Comparison of ENCODE assay signal across 16 cellular contexts in the genomic region with DNA sequence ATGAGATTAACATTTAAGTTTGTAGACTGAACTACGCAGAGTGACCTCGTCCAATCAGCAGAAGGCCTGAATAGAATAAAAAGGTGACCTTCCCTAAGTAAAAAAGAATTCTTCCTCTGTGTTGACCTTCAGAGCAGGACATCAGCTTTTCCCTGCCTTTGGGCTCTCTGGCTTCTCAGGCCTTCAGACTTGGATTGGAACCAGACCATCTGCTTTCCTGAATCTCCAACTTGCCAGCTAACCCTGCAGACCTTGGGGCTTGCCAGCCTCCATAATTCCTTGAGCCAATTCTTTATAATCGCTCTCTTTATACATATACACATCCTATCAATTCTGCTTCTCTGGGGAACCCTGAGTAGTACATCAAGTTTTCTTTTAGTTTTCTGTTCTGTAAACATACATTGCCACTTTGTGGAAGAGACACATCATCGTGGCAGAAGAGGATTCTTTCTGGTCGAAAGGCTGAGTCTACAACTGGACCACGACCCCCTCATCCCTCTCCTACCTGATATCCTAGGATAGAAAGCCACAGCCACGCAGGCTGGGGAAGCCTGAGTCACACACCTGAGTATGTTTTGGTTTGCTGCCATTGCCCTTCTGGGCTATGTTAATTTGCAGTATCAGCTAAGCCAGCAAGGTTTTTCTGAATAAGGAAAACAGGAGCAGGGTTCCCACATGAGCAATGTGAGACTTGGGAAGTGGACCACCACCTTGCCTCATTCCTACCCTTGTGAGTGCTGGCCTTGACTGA.
DNase-seq lines count a peak whose midpoint lies in the region; ATAC-seq and FAIRE-seq lines count a peak whose summit lies in the region.
"Had no signal": no experiment of that assay in that cellular context is flagged by ENCODE, and none has a peak within 500 bp of the region (broad histone marks: within the 10 kb centered on the region; RNA-seq: fewer than 3 reads in every experiment).

No MANE protein-coding gene starts in this region.

- in situ Hi-C loops in G401 (cut with HindIII; ENCODE audit: low sequenced_read_pairs): no loop called here

- no peaks in the 10 kb centered on the region for H3K36me3 ChIP-seq in CD4-positive, alpha-beta memory T cell (ENCODE audit: insufficient read depth, low read length)

- no peak overlapping the region for H3K27ac ChIP-seq in CD4-positive, alpha-beta memory T cell (ENCODE audit: low read depth, low read length)
- H3K27ac ChIP-seq: A549 had no signal

- ATAC-seq in HG02885 (IDR thresholded peaks at IDR 0.05; ENCODE audit: poor library complexity, unreplicated experiment): no peak
- ATAC-seq: A549, GM12878, GM23338, HepG2 had no signal

- no peaks in the 10 kb centered on the region for H3K27me3 Mint-ChIP-seq in CD4-positive, alpha-beta memory T cell
- H3K27me3 Mint-ChIP-seq: CD8-positive, alpha-beta memory T cell had no signal

- H3K4me1 ChIP-seq in CD4-positive, alpha-beta memory T cell (ENCODE audit: insufficient read depth, low read length): no peaks in the 10 kb centered on the region
- H3K4me1 ChIP-seq: A549, Caco-2 had no signal

- intact Hi-C loops in CD4-positive, alpha-beta memory T cell (cut with micrococcal nuclease): no loop called here

- H3K27me3 ChIP-seq in CD4-positive, alpha-beta memory T cell (ENCODE audit: insufficient read depth, low read length): no peaks in the 10 kb centered on the region

- H3K4me3 Mint-ChIP-seq in CD4-positive, alpha-beta memory T cell: peak overlapping the region in 1 of 8 donors; percentile 18
- H3K4me3 Mint-ChIP-seq: CD14-positive monocyte; CD8-positive, alpha-beta memory T cell; GM23338 had no signal

- POLR2A ChIA-PET in CD4-positive, alpha-beta memory T cell (lab: Charles Lee; ENCODE audit: partially characterized antibody): no interaction called here

- no peak for FAIRE-seq in RCC 7860 (lab: Jason Lieb, UNC)
- FAIRE-seq: A549, GM12878, HepG2 had no signal

- no peak overlapping the region for H3K27ac Mint-ChIP-seq in CD4-positive, alpha-beta memory T cell
- H3K27ac Mint-ChIP-seq: CD14-positive monocyte; CD8-positive, alpha-beta memory T cell; GM23338 had no signal

- CTCF ChIA-PET in CD4-positive, alpha-beta memory T cell (lab: Charles Lee; ENCODE audit: partially characterized antibody): no interaction called here

- no peak overlapping the region for H3K4me3 ChIP-seq in CD4-positive, alpha-beta memory T cell (ENCODE audit: low read length in 2 of 2)
- H3K4me3 ChIP-seq: A549, GM12878, GM23338 had no signal

- no peaks in the 10 kb centered on the region for H3K4me1 Mint-ChIP-seq in CD4-positive, alpha-beta memory T cell
- H3K4me1 Mint-ChIP-seq: CD14-positive monocyte; CD8-positive, alpha-beta memory T cell; GM23338 had no signal

- H3K9me3 Mint-ChIP-seq in CD4-positive, alpha-beta memory T cell: peaks cover 2 to 17% (median 8%) of the 10 kb centered on the region in 8 donors
- H3K9me3 Mint-ChIP-seq: GM23338 had no signal

- H3K9me3 ChIP-seq in CD4-positive, alpha-beta memory T cell (ENCODE audit: control insufficient read depth in 1 of 2, low read length in 2 of 2): no peaks in the 10 kb centered on the region
- H3K9me3 ChIP-seq: A549, Caco-2 had no signal

- no peaks in the 10 kb centered on the region for H3K36me3 Mint-ChIP-seq in CD4-positive, alpha-beta memory T cell
- H3K36me3 Mint-ChIP-seq: CD14-positive monocyte; CD8-positive, alpha-beta memory T cell had no signal

- DNase-seq in G401 (ENCODE audit: low spot score) (peak; percentile 83), NCI-H446 (lab: John Stamatoyannopoulos, UW) (peak; percentile 38 to 73), cerebellar cortex (ENCODE audit: low spot score) (peak; percentile 79), kidney tubule cell (ENCODE audit: low spot score) (peak; percentile 38), NCI-H2029 treated with DMSO at 0.1 percent for 48 hours (lab: John Stamatoyannopoulos, UW) (no peak), RCC 7860 (ENCODE audit: low spot score) (no peak)
- DNase-seq in CD4-positive, alpha-beta memory T cell: no peak
- DNase-seq: Caco-2; CD8-positive, alpha-beta memory T cell; H7 had no signal

Comparison
In these comparisons a context has a peak if more than half of its experiments do, and no peak if none do; other contexts are left out.
1. DNase-seq: peak in G401 (single experiment), NCI-H446 (2 of 2), cerebellar cortex (single experiment) and kidney tubule cell (single experiment); none in CD4-positive, alpha-beta memory T cell (0 of 5), NCI-H2029 treated with DMSO at 0.1 percent for 48 hours (single experiment) and RCC 7860 (single experiment).